Comparison of ENCODE assay signal across 28 cellular contexts in the genomic region with DNA sequence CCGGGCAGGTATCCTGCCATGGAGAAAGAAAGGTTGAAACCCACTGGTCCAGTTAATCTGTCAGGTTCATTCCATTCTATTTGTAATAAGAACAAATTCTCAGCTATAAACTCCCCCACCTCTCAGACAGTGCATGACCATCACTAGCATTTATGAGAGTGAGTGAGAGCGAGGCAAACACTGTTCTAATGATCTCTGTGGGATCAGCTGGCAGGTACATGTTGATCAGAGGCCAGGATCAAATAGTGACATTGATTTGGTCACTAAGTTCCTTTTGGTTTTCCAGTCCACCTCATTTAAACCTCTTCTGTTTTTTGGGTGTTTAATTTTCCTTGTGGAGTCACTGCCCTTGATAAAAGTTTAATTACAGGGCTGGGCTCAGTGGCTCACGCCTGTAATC.
"Had no signal": no experiment of that assay in that cellular context is flagged by ENCODE, and none has a peak within 500 bp of the region (broad histone marks: within the 10 kb centered on the region; RNA-seq: fewer than 3 reads in every experiment).

No MANE protein-coding gene starts in this region.

- H3K9ac ChIP-seq: KMS-11 had no signal

- H3K36me3 ChIP-seq: MG63 had no signal

- H3K4me2 ChIP-seq: KMS-11 had no signal

- H3K9me3 ChIP-seq: MG63 had no signal

- H3K4me3 ChIP-seq: MG63 had no signal

- H3K27me3 ChIP-seq: MG63 had no signal

- DNase-seq: MG63, MM.1S, MV-4-11, NCI-H1048, NCI-H1092, NCI-H1092 treated with DMSO at 0.1 percent for 48 hours, NCI-H1105, NCI-H1105 treated with DMSO at 0.1 percent for 48 hours, NCI-H1417 treated with DMSO at 0.1 percent for 48 hours, NCI-H1436, NCI-H1436 treated with DMSO at 0.1 percent for 48 hours, NCI-H146, NCI-H1694, NCI-H187, NCI-H187 treated with DMSO at 0.1 percent for 48 hours, NCI-H1930, NCI-H2029, NCI-H2029 treated with DMSO at 0.1 percent for 48 hours, NCI-H2081, NCI-H2081 treated with DMSO at 0.1 percent for 48 hours, NCI-H2107, NCI-H2171, NCI-H2227 treated with DMSO at 0.1 percent for 48 hours, NCI-H226, NCI-H345, NCI-H446 treated with DMSO at 0.1 percent for 48 hours, NCI-H510A had no signal

- H3K27ac ChIP-seq: KMS-11 had no signal
